28 cellular contexts compared by ENCODE assay signal in genomic region chr15:84009616-84010015, GRCh38.
"Had no signal": no experiment of that assay in that cellular context is flagged by ENCODE, and none has a peak within 500 bp of the region (broad histone marks: within the 10 kb centered on the region; RNA-seq: fewer than 3 reads in every experiment).

No MANE protein-coding gene starts in this region.

- H3K27me3 ChIP-seq: adrenal gland, body of pancreas, colonic mucosa had no signal

- H3K4me3 ChIP-seq: adrenal gland, body of pancreas, colonic mucosa had no signal

- DNase-seq: activated B cell treated with CpG ODN at 0.5 μM for 24 hours; activated CD4-positive, alpha-beta memory T cell treated with anti-CD3 and anti-CD28 coated beads for 36 hours; activated CD4-positive, alpha-beta T cell treated with anti-CD3 and anti-CD28 coated beads for 36 hours; activated CD4-positive, alpha-beta T cell treated with anti-CD3 and anti-CD28 coated beads, Interleukin-2, amount 10 ng/mL, durations not matched to agents 24 days and 14 days; activated CD4-positive, CD25-positive, alpha-beta regulatory T cell treated with anti-CD3 and anti-CD28 coated beads, Interleukin-2, amount 50 U/mL, for 72 hours; activated CD8-positive, alpha-beta memory T cell treated with anti-CD3 and anti-CD28 coated beads, Interleukin-2, amount 10 ng/mL, durations not matched to agents 7 days and 5 days; activated CD8-positive, alpha-beta memory T cell treated with anti-CD3 and anti-CD28 coated beads, Interleukin-2, amount 50 U/mL, for 4 hours; activated CD8-positive, alpha-beta T cell treated with anti-CD3 and anti-CD28 coated beads, Interleukin-2, amount 10 ng/mL, durations not matched to agents 7 days and 5 days; activated effector memory CD4-positive, alpha-beta T cell treated with anti-CD3 and anti-CD28 coated beads, Interleukin-2, amount 50 U/mL, for 16 hours; activated naive CD4-positive, alpha-beta T cell treated with anti-CD3 and anti-CD28 coated beads for 36 hours; activated naive CD8-positive, alpha-beta T cell treated with anti-CD3 and anti-CD28 coated beads for 36 hours; activated naive CD8-positive, alpha-beta T cell treated with anti-CD3 and anti-CD28 coated beads, Interleukin-2, amount 50 U/mL, for 24 hours; activated T-cell treated with anti-CD3 and anti-CD28 coated beads, Interleukin-2, amount 50 U/mL, for 1 hour; activated T-cell treated with anti-CD3 and anti-CD28 coated beads, Interleukin-2, amount 50 U/mL, for 48 hours; adrenal gland; amygdala; aorta; body of pancreas; central memory CD4-positive, alpha-beta T cell; cerebellar nuclear complex; colonic mucosa; effector CD8-positive, alpha-beta T cell; foreskin fibroblast; T-helper 1 cell; T-helper 17 cell; T1000; WERI-Rb-1 had no signal

- H3K4me1 ChIP-seq: adrenal gland, body of pancreas, colonic mucosa had no signal

- H3K9me3 ChIP-seq: adrenal gland, body of pancreas, colonic mucosa had no signal

- ATAC-seq: activated CD4-positive, alpha-beta T cell treated with anti-CD3 and anti-CD28 coated beads for 36 hours; activated CD8-positive, alpha-beta memory T cell treated with anti-CD3 and anti-CD28 coated beads, Interleukin-2, amount 10 ng/mL, durations not matched to agents 7 days and 5 days; activated CD8-positive, alpha-beta T cell treated with anti-CD3 and anti-CD28 coated beads, Interleukin-2, amount 10 ng/mL, durations not matched to agents 7 days and 5 days; activated naive CD8-positive, alpha-beta T cell treated with anti-CD3 and anti-CD28 coated beads, Interleukin-2, amount 50 U/mL, for 24 hours; body of pancreas; T-helper 17 cell had no signal

- H3K36me3 ChIP-seq: adrenal gland, colonic mucosa, WERI-Rb-1 had no signal

- H3K27ac ChIP-seq: adrenal gland, body of pancreas, colonic mucosa, epithelial cell of prostate, WERI-Rb-1 had no signal
